8 cellular contexts compared by ENCODE assay signal in the genomic region with DNA sequence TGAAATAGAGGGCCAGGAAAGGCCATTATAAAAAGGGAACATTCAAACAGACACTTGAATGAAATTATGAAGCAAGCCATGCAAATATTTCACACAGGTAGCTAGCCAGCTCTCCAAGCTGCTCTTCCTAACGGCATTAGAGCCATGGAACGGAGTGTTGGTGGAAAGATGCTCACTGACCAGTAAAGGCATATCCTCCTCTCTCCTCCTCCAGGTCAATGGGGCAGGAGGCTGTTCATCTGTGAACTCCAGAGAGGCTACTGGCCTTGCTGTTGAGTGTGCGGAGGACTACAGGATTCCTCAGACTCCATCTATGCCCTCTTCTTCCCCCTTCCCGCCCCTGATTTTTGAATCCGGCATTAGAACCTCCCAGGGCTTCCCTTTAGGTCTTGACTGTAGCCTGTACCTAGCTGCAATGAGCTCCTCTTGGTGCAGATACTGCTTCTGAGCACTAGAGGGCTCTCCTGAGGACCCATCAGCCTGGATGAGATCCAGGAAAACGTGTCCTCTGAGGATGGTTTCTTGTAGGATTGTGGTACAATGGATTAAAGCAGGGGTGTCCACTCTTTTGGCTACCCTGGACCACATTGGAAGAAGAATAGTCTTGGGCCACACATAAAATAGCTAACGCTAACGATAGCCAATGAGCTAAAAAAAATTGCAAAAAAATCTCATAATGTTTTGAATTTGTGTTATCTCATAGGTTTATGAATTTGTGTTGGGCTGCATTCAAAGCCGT.
DNase-seq lines count a peak whose midpoint lies in the region; ATAC-seq, FAIRE-seq and TF ChIP-seq lines count a peak whose summit lies in the region.

No MANE protein-coding gene starts in this region.

- H3K4me3 ChIP-seq in Loucy (ENCODE audit: low read length, poor library complexity, severe bottlenecking) (no peak overlapping the region), bronchial epithelial cell (ENCODE audit: low read depth, low read length) (no peak overlapping the region)

- H3K27me3 ChIP-seq in Loucy (ENCODE audit: insufficient read depth, low read length, poor library complexity, severe bottlenecking) (no peaks in the 10 kb centered on the region), bronchial epithelial cell (ENCODE audit: control insufficient read depth, insufficient read depth, low read length) (no peaks in the 10 kb centered on the region)

- H3K27ac Mint-ChIP-seq in stimulated activated memory B cell treated with anti-CD40 and anti-IgM and Interleukin-4, amounts not matched to agents 10 μg/mL and 1 μg/mL and 100 μg/mL, for 72 hours: no peak overlapping the region

- H3K36me3 ChIP-seq in Loucy (ENCODE audit: insufficient read depth, low read length): no peaks in the 10 kb centered on the region
- no peaks in the 10 kb centered on the region for H3K36me3 ChIP-seq in bronchial epithelial cell (ENCODE audit: control insufficient read depth, insufficient read depth, low read length)

- no peaks in the 10 kb centered on the region for H3K9me3 Mint-ChIP-seq in stimulated activated memory B cell treated with anti-CD40 and anti-IgM and Interleukin-4, amounts not matched to agents 10 μg/mL and 1 μg/mL and 100 μg/mL, for 72 hours

- H3K4me3 Mint-ChIP-seq in stimulated activated memory B cell treated with anti-CD40 and anti-IgM and Interleukin-4, amounts not matched to agents 10 μg/mL and 1 μg/mL and 100 μg/mL, for 72 hours: no peak overlapping the region

- H3K79me2 ChIP-seq in Loucy (ENCODE audit: insufficient read depth, low read length): no peaks in the 10 kb centered on the region

- H3K4me1 Mint-ChIP-seq in stimulated activated memory B cell treated with anti-CD40 and anti-IgM and Interleukin-4, amounts not matched to agents 10 μg/mL and 1 μg/mL and 100 μg/mL, for 72 hours: peaks cover 6% of the 10 kb centered on the region

- H3K27me3 Mint-ChIP-seq in stimulated activated memory B cell treated with anti-CD40 and anti-IgM and Interleukin-4, amounts not matched to agents 10 μg/mL and 1 μg/mL and 100 μg/mL, for 72 hours: peaks cover 25% of the 10 kb centered on the region

- no peaks in the 10 kb centered on the region for H3F3A ChIP-seq in Loucy (ENCODE audit: low read depth)

- H3K36me3 Mint-ChIP-seq in stimulated activated memory B cell treated with anti-CD40 and anti-IgM and Interleukin-4, amounts not matched to agents 10 μg/mL and 1 μg/mL and 100 μg/mL, for 72 hours: no peaks in the 10 kb centered on the region

- ATAC-seq in GM21529 (IDR thresholded peaks at IDR 0.05; ENCODE audit: unreplicated experiment): peak; percentile 83
- ATAC-seq in stimulated activated memory B cell treated with anti-CD40 and anti-IgM and Interleukin-4, amounts not matched to agents 10 μg/mL and 1 μg/mL and 100 μg/mL, for 72 hours: peak; percentile 65

- H2AFZ ChIP-seq in Loucy (ENCODE audit: low read length): peak overlapping the region; percentile 44

- FAIRE-seq in bronchial epithelial cell (lab: Jason Lieb, UNC): no peak

- no peaks in the 10 kb centered on the region for H4K20me1 ChIP-seq in Loucy (ENCODE audit: insufficient read depth, low read length, poor library complexity, severe bottlenecking)

- no peak overlapping the region for H3K9ac ChIP-seq in Loucy (ENCODE audit: low read depth, low read length, poor library complexity, severe bottlenecking)

- peak; percentile 98 for TF ChIP-seq CTCF in Loucy (conservative IDR thresholded peaks at IDR 0.05; ENCODE audit: low read length)
- peak; percentile 82 for TF ChIP-seq CTCF in bronchial epithelial cell (IDR thresholded peaks at IDR 0.05; ENCODE audit: insufficient read depth, low read length, severe bottlenecking)

- no peaks in the 10 kb centered on the region for H3K9me2 ChIP-seq in Loucy (replicated peaks; ENCODE audit: low read depth, low read length)

- H3K9me3 ChIP-seq in Loucy (ENCODE audit: insufficient read depth, low read depth, low read length): no peaks in the 10 kb centered on the region

- no peaks in the 10 kb centered on the region for H3K4me1 ChIP-seq in Loucy (ENCODE audit: insufficient read depth, low read length, poor library complexity, severe bottlenecking)

- peak overlapping the region; percentile 7 for H3K4me2 ChIP-seq in Loucy (ENCODE audit: low read depth, low read length, poor library complexity, severe bottlenecking)

- DNase-seq in DMS153 (lab: John Stamatoyannopoulos, UW) (peak; percentile 41), SHP77 (lab: John Stamatoyannopoulos, UW) (peak; percentile 81 to 82), bronchial epithelial cell (ENCODE audit: low read depth) (peak; percentile 57), islet precursor cell (peak; percentile 81), T-helper 9 cell (no peak)
